Comparison of ENCODE assay signal across 8 cellular contexts in genomic region chr14:89416002-89416995, GRCh38. TPM values are rescaled to one million over a fixed set of nuclear protein-coding genes. Genes with fewer than 3 reads are reported as not detected.
DNase-seq lines count a peak whose midpoint lies in the region; ATAC-seq and TF ChIP-seq lines count a peak whose summit lies in the region.

No MANE protein-coding gene starts in this region.

- peak overlapping the region; percentile 55 for H3K27ac ChIP-seq in SU-DHL-6 (ENCODE audit: low read depth, low read length)
- peak overlapping the region; percentile 81 for H3K27ac ChIP-seq in parathyroid adenoma
- peak overlapping the region; percentile 72 to 99 (median 98) for H3K27ac ChIP-seq in tibial nerve

- WGBS in tibial nerve, 2 donors = 1% methylated on average over 52 to 59 of the region's 98 CpGs

- peak; percentile 47 to 87 for TF ChIP-seq EP300 in tibial nerve (IDR thresholded peaks at IDR 0.05)

- H2AFZ ChIP-seq in SU-DHL-6 (ENCODE audit: low read depth, low read length, severe bottlenecking) (no peak overlapping the region), parathyroid adenoma (peak overlapping the region; percentile 83)

- H3K9ac ChIP-seq in SU-DHL-6 (ENCODE audit: low read length) (peak overlapping the region; percentile 95), adipocyte (ENCODE audit: low read length) (peak overlapping the region; percentile 94), parathyroid adenoma (peak overlapping the region; percentile 43)

- peak in 1 of 2 donors; percentile 52 for TF ChIP-seq POLR2A in tibial nerve (IDR thresholded peaks at IDR 0.05)

- H3F3A ChIP-seq in SU-DHL-6 (ENCODE audit: insufficient read depth) = 0 out of 2 replicates have a peak, but pooled peaks cover 10% of the 10 kb centered on the region

- H3K79me2 ChIP-seq in SU-DHL-6 (ENCODE audit: insufficient read depth, low read length) (peaks cover 54% of the 10 kb centered on the region), parathyroid adenoma (peaks cover 30% of the 10 kb centered on the region)

- no peak for TF ChIP-seq CTCF in GM10248 (IDR thresholded peaks at IDR 0.05; ENCODE audit: control extremely low read depth, extremely low read depth, low read depth, missing control alignments)
- no peak for TF ChIP-seq CTCF in SU-DHL-6 (IDR thresholded peaks at IDR 0.05; ENCODE audit: insufficient read depth, low read length, poor library complexity, severe bottlenecking)
- no peak for TF ChIP-seq CTCF in parathyroid adenoma (IDR thresholded peaks at IDR 0.05)
- no peak for TF ChIP-seq CTCF in tibial nerve (IDR thresholded peaks at IDR 0.05)

- DNase-seq in GM10248 (ENCODE audit: extremely low spot score) (peak; percentile 99), NCI-H1105 (lab: John Stamatoyannopoulos, UW) (peak; percentile 92), adipocyte (ENCODE audit: low read depth) (peak; percentile 97), cardiac septum (ENCODE audit: low spot score) (peak; percentile 100), tibial nerve (ENCODE audit: low spot score in 2 of 2) (peak; percentile 97 to 99)

- H3K9me2 ChIP-seq in SU-DHL-6 (replicated peaks; ENCODE audit: insufficient read depth, low read length) = no peaks in the 10 kb centered on the region

- CTCF ChIA-PET in GM10248 (lab: Yijun Ruan, JAX) = interaction anchor here (1.2 to 1.7 kb wide), 7 partner anchors 9 to 239 kb away, joined by 3 to 5 read pairs (median 4); no protein-coding TSS in a partner anchor

- POLR2A ChIA-PET in GM10248 (lab: Yijun Ruan, JAX) = interaction anchor here (0.6 kb wide), 1 partner anchor 111 kb away, joined by 3 read pairs; no protein-coding TSS in a partner anchor

- H3K27me3 ChIP-seq in SU-DHL-6 (ENCODE audit: low read length) (no peaks in the 10 kb centered on the region), adipocyte (replicated peaks; ENCODE audit: control insufficient read depth, insufficient read depth, low read length) (no peaks in the 10 kb centered on the region), parathyroid adenoma (ENCODE audit: control insufficient read depth, insufficient read depth, low read length) (no peaks in the 10 kb centered on the region), tibial nerve (no peaks in the 10 kb centered on the region)

- H3K4me3 ChIP-seq in SU-DHL-6 (ENCODE audit: insufficient read depth, low read length, poor library complexity, severe bottlenecking) = peak overlapping the region; percentile 78
- H3K4me3 ChIP-seq in adipocyte (ENCODE audit: low read length) = peak overlapping the region; percentile 91
- peak overlapping the region; percentile 77 for H3K4me3 ChIP-seq in parathyroid adenoma (ENCODE audit: low read depth, low read length)
- peak overlapping the region; percentile 84 to 100 (median 98) for H3K4me3 ChIP-seq in tibial nerve

- H3K4me1 ChIP-seq in adipocyte (ENCODE audit: control insufficient read depth, insufficient read depth, low read length) (peaks cover 23% of the 10 kb centered on the region), parathyroid adenoma (peaks cover 3% of the 10 kb centered on the region), tibial nerve (peaks cover 0 to 34% (median 11%) of the 10 kb centered on the region in 4 donors)

- intact Hi-C loops in cardiac septum (cut with DNase I) = loop anchor here (1.0 to 5.0 kb wide), 6 partner anchors 49 to 285 kb away; no protein-coding TSS in a partner anchor

- H3K4me2 ChIP-seq in SU-DHL-6 (ENCODE audit: low read depth, low read length, poor library complexity, severe bottlenecking) (peak overlapping the region; percentile 97), parathyroid adenoma (ENCODE audit: low read length) (peak overlapping the region; percentile 78)

- peak; percentile 83 for ATAC-seq in HG02642 (IDR thresholded peaks at IDR 0.05; ENCODE audit: poor library complexity, unreplicated experiment)

- no peaks in the 10 kb centered on the region for H4K20me1 ChIP-seq in SU-DHL-6 (ENCODE audit: low read depth, low read length)

- H3K36me3 ChIP-seq in SU-DHL-6 (ENCODE audit: low read length) = peaks cover 4% of the 10 kb centered on the region; the same call in 1 of the 2 replicates
- H3K36me3 ChIP-seq in adipocyte (ENCODE audit: control insufficient read depth, insufficient read depth, low read length, severe bottlenecking) = peaks cover 11% of the 10 kb centered on the region
- no peaks in the 10 kb centered on the region for H3K36me3 ChIP-seq in parathyroid adenoma (ENCODE audit: control insufficient read depth, insufficient read depth, low read length)
- peaks cover 0 to 13% (median 0%) of the 10 kb centered on the region in 3 donors for H3K36me3 ChIP-seq in tibial nerve

- H3K9me3 ChIP-seq in SU-DHL-6 (ENCODE audit: insufficient read depth, low read length) (no peaks in the 10 kb centered on the region), adipocyte (ENCODE audit: control insufficient read depth, low read length) (no peaks in the 10 kb centered on the region), parathyroid adenoma (ENCODE audit: control insufficient read depth, low read length) (no peaks in the 10 kb centered on the region), tibial nerve (no peaks in the 10 kb centered on the region)

RNA-seq across cellular contexts. Expression of gene FOXN3, which starts 0.7 kb away (rescaled TPM):
- 87.6 TPM for total RNA-seq in cardiac septum
- total RNA-seq in tibial nerve = 100 to 1,000 TPM in 3 of 4 donors, 10 to 100 TPM in 1; 98.7 to 116 (median 103) TPM

Comparison
In these comparisons a context has a peak if more than half of its experiments do, and no peak if none do; other contexts are left out.
1. Peak in every context shown above with its lines: DNase-seq, ATAC-seq, H3K4me3 ChIP-seq and H3K27ac ChIP-seq.
2. H3K9ac ChIP-seq: peak in every context shown above with its lines; median percentile 95 in SU-DHL-6; 94 in adipocyte; 43 in parathyroid adenoma.